In the genomic region with DNA sequence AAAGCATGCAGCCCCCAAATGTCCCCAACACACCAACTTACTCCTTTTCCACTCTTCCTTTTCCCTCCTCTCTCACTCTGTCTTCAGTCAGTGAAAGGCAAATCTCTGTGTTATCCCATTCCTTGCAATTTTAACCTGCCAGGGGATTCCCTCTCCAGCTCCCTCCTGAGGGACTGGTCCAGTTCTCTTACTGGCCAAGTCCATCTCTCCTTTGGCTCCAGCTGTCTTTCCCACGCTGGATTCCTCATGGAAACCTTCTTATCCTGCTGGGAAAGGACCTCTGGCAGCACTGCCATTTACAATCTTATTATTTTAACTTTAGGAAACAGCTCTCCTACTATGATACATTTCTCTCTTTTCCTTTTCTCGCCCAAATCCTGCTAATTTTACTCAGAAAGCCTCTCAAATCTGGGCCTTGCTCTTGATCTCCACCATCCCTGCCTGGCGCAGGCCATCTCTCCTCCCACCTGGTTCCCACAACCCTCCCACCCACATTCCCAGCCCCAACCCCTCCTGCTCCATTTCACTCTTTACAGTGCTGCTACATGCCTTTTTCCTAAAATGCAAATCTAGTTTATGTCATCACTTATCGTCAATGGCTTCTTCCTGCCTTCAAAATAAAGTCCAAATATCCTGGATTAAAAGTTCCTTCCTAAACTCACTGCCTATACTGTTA, we compare ENCODE assay signal across 17 cellular contexts.
DNase-seq lines count a peak whose midpoint lies in the region; ATAC-seq and TF ChIP-seq lines count a peak whose summit lies in the region.
"Had no signal": no experiment of that assay in that cellular context is flagged by ENCODE, and none has a peak within 500 bp of the region (broad histone marks: within the 10 kb centered on the region; RNA-seq: fewer than 3 reads in every experiment).

No MANE protein-coding gene starts in this region.

- ATAC-seq in heart right ventricle (peak in 5 of 8 donors; percentile 39 to 63 (median 60)), left cardiac atrium (peak; percentile 32 to 42), GM21515 (IDR thresholded peaks at IDR 0.05; ENCODE audit: unreplicated experiment) (no peak)
- no peak for ATAC-seq in activated naive CD4-positive, alpha-beta T cell treated with anti-CD3 and anti-CD28 coated beads, Interleukin-2, amount 50 U/mL, for 72 hours
- ATAC-seq: GM12878 had no signal

- H3K27me3 Mint-ChIP-seq in nephron (ENCODE audit: low read depth) = peaks cover 8% of the 10 kb centered on the region
- H3K27me3 Mint-ChIP-seq: CD4-positive, alpha-beta T cell; IgD-negative memory B cell had no signal

- DNase-seq in heart right ventricle = peak in 1 of 2 donors; percentile 55
- no peak for DNase-seq in cardiac septum (ENCODE audit: low spot score)
- no peak for DNase-seq in left cardiac atrium
- no peak for DNase-seq in activated naive CD4-positive, alpha-beta T cell treated with anti-CD3 and anti-CD28 coated beads, Interleukin-2, amount 50 U/mL, for 72 hours (ENCODE audit: low spot score in 2 of 2)
- DNase-seq in amniotic stem cell (lab: John Stamatoyannopoulos, UW) = no peak
- DNase-seq: ACHN; Calu3; CD4-positive, alpha-beta T cell; DMS 273 treated with DMSO at 0.1 percent for 48 hours; GOT3; H9; KG1 had no signal

- H3K4me3 Mint-ChIP-seq in nephron = peak overlapping the region; percentile 46 to 58 (median 48)
- H3K4me3 Mint-ChIP-seq: CD4-positive, alpha-beta T cell; H9; IgD-negative memory B cell had no signal

- H3K9me3 Mint-ChIP-seq in nephron = no peaks in the 10 kb centered on the region
- H3K9me3 Mint-ChIP-seq in activated naive CD4-positive, alpha-beta T cell treated with anti-CD3 and anti-CD28 coated beads, Interleukin-2, amount 50 U/mL, for 72 hours = no peaks in the 10 kb centered on the region
- H3K9me3 Mint-ChIP-seq: CD4-positive, alpha-beta T cell; H9; IgD-negative memory B cell had no signal

- TF ChIP-seq CTCF in heart right ventricle (IDR thresholded peaks at IDR 0.05) (no peak), nephron (IDR thresholded peaks at IDR 0.05; ENCODE audit: unreplicated experiment in 3 of 3) (no peak)

- peak overlapping the region; percentile 73 to 93 (median 88) for H3K27ac Mint-ChIP-seq in nephron
- no peak overlapping the region for H3K27ac Mint-ChIP-seq in activated naive CD4-positive, alpha-beta T cell treated with anti-CD3 and anti-CD28 coated beads, Interleukin-2, amount 50 U/mL, for 72 hours
- H3K27ac Mint-ChIP-seq: CD4-positive, alpha-beta T cell; H9; IgD-negative memory B cell had no signal

- no peaks in the 10 kb centered on the region for H3K36me3 ChIP-seq in heart right ventricle
- H3K36me3 ChIP-seq: BLaER1 treated with 17β-estradiol and CSF1 and Interleukin-3, amounts not matched to agents 10 nM and 100 nM had no signal

- intact Hi-C loops in heart right ventricle (cut with DNase I) (no loop called here), cardiac septum (cut with DNase I) (no loop called here), left cardiac atrium (cut with DNase I) (no loop called here)

- H3K4me3 ChIP-seq in heart right ventricle = no peak overlapping the region
- H3K4me3 ChIP-seq: BLaER1 treated with 17β-estradiol and CSF1 and Interleukin-3, amounts not matched to agents 10 nM and 100 nM; GM12878 had no signal

- peak overlapping the region in 8 of 10 donors; percentile 6 to 62 (median 31) for H3K27ac ChIP-seq in heart right ventricle
- H3K27ac ChIP-seq: BLaER1 treated with 17β-estradiol and CSF1 and Interleukin-3, amounts not matched to agents 10 nM and 100 nM had no signal

- no peaks in the 10 kb centered on the region for H3K36me3 Mint-ChIP-seq in nephron (ENCODE audit: low read depth)
- H3K36me3 Mint-ChIP-seq in activated naive CD4-positive, alpha-beta T cell treated with anti-CD3 and anti-CD28 coated beads, Interleukin-2, amount 50 U/mL, for 72 hours = no peaks in the 10 kb centered on the region

- no peaks in the 10 kb centered on the region for H3K9me3 ChIP-seq in heart right ventricle
- H3K9me3 ChIP-seq: BLaER1 treated with 17β-estradiol and CSF1 and Interleukin-3, amounts not matched to agents 10 nM and 100 nM had no signal

- WGBS in heart right ventricle, 2 donors = 67 to 69% methylated on average over 4 of the region's 4 CpGs

- H3K4me1 Mint-ChIP-seq in nephron = peaks cover 54% of the 10 kb centered on the region
- H3K4me1 Mint-ChIP-seq: IgD-negative memory B cell had no signal

- peaks cover 0 to 46% (median 23%) of the 10 kb centered on the region in 9 donors for H3K4me1 ChIP-seq in heart right ventricle
- H3K4me1 ChIP-seq: BLaER1 treated with 17β-estradiol and CSF1 and Interleukin-3, amounts not matched to agents 10 nM and 100 nM had no signal

- no peaks in the 10 kb centered on the region for H3K27me3 ChIP-seq in heart right ventricle
- H3K27me3 ChIP-seq: BLaER1 treated with 17β-estradiol and CSF1 and Interleukin-3, amounts not matched to agents 10 nM and 100 nM had no signal

Comparison
In these comparisons a context has a peak if more than half of its experiments do, and no peak if none do; other contexts are left out.
1. ATAC-seq: peak in heart right ventricle (5 of 8) and left cardiac atrium (2 of 2); none in GM21515 (single experiment) and activated naive CD4-positive, alpha-beta T cell treated with anti-CD3 and anti-CD28 coated beads, Interleukin-2, amount 50 U/mL, for 72 hours (0 of 2).
2. H3K27ac Mint-ChIP-seq: peak in nephron (3 of 3); none in activated naive CD4-positive, alpha-beta T cell treated with anti-CD3 and anti-CD28 coated beads, Interleukin-2, amount 50 U/mL, for 72 hours (0 of 2).